In the genomic region with DNA sequence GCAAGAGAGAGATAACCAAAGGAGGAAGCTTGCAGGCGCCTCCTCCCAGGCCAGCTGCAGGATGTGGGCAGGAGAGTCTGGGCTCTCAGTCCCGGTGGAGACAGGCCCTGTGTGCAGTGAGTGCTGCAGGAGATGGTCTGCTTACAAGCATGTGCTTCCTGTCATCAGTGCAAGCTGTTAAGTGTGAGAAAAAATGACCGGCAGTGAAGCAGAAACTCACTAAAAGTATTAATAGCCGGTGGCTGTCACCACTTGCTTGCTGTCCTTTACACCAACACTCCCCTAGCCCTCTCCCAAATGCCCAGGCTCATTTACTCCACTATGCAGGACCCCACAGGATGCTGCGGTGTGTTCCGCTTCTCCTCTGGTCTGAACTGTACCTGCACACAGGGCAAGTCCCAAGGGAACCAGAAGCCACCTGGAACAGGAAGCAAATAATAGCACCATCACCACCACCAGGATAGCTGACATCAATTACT, we compare ENCODE assay signal across 8 cellular contexts.
DNase-seq lines count a peak whose midpoint lies in the region; ATAC-seq and TF ChIP-seq lines count a peak whose summit lies in the region.

No MANE protein-coding gene starts in this region.

- H3K9ac ChIP-seq in Karpas-422 (ENCODE audit: low read length) = peak overlapping the region; percentile 81

- H3K4me1 ChIP-seq in Karpas-422 (ENCODE audit: low read length) = peaks cover 82% of the 10 kb centered on the region

- no peaks in the 10 kb centered on the region for H4K20me1 ChIP-seq in Karpas-422 (ENCODE audit: insufficient read depth, low read depth, low read length)

- no peak for TF ChIP-seq POLR2A in GM18505 (IDR thresholded peaks at IDR 0.05; ENCODE audit: borderline replicate concordance, extremely low read depth, insufficient read depth, insufficient read length)

- H3K36me3 ChIP-seq in Karpas-422 (ENCODE audit: insufficient read depth, low read length) = no peaks in the 10 kb centered on the region

- no peaks in the 10 kb centered on the region for H3K9me2 ChIP-seq in Karpas-422 (replicated peaks; ENCODE audit: insufficient read depth, low read length)

- in situ Hi-C loops in G401 (cut with HindIII; ENCODE audit: low sequenced_read_pairs) = no loop called here

- peaks cover 10% of the 10 kb centered on the region for H3K79me2 ChIP-seq in Karpas-422 (ENCODE audit: low read length)

- peak overlapping the region; percentile 100 for H3K27ac ChIP-seq in Karpas-422 (ENCODE audit: low read length)

- peak; percentile 97 for DNase-seq in Karpas-422
- no peak for DNase-seq in G401 (ENCODE audit: low spot score)
- no peak for DNase-seq in activated CD8-positive, alpha-beta memory T cell treated with anti-CD3 and anti-CD28 coated beads, Interleukin-2, amount 50 U/mL, for 4 hours
- DNase-seq in GM03348 (ENCODE audit: low spot score) = no peak
- DNase-seq in activated gamma-delta T cell (lab: John Stamatoyannopoulos, UW) = no peak

- H2AFZ ChIP-seq in Karpas-422 (ENCODE audit: low read length) = no peak overlapping the region

- ATAC-seq in GM18505 (IDR thresholded peaks at IDR 0.05; ENCODE audit: unreplicated experiment) (peak; percentile 97), GM21723 (IDR thresholded peaks at IDR 0.05; ENCODE audit: unreplicated experiment) (peak; percentile 97), esophagus mucosa (peak; percentile 58)

- peak overlapping the region; percentile 52; the same call in 1 of the 2 replicates for H3K4me3 ChIP-seq in Karpas-422 (ENCODE audit: low read length)

- peak overlapping the region; percentile 85 for H3K4me2 ChIP-seq in Karpas-422 (ENCODE audit: low read depth, low read length, poor library complexity, severe bottlenecking)

- H3K9me3 ChIP-seq in Karpas-422 (ENCODE audit: low read length) = no peaks in the 10 kb centered on the region

- no peaks in the 10 kb centered on the region for H3K27me3 ChIP-seq in Karpas-422 (ENCODE audit: low read length)
